Comparison of ENCODE assay signal across 9 cellular contexts in genomic region chr3:14431556-14431927, GRCh38. TPM values are rescaled to one million over a fixed set of nuclear protein-coding genes. Genes with fewer than 3 reads are reported as not detected.
DNase-seq lines count a peak whose midpoint lies in the region; ATAC-seq and TF ChIP-seq lines count a peak whose summit lies in the region.
"Had no signal": no experiment of that assay in that cellular context is flagged by ENCODE, and none has a peak within 500 bp of the region (broad histone marks: within the 10 kb centered on the region; RNA-seq: fewer than 3 reads in every experiment).

No MANE protein-coding gene starts in this region.

- H3K4me1 ChIP-seq in heart right ventricle = peaks cover 17 to 98% (median 65%) of the 10 kb centered on the region in 9 donors
- H3K4me1 ChIP-seq in thoracic aorta (ENCODE audit: control insufficient read depth in 1 of 2, low read depth in 2 of 2) = peaks cover 38 to 58% of the 10 kb centered on the region in 2 donors

- CTCF ChIA-PET in HEK293T (lab: Yijun Ruan, JAX) = interaction anchor here (1.0 to 1.7 kb wide), 2 partner anchors 26 to 37 kb away, joined by 3 to 6 read pairs; no protein-coding TSS in a partner anchor

- peak; percentile 31 for DNase-seq in stimulated activated CD4-positive, alpha-beta T cell treated with anti-CD3 and anti-CD28 coated beads, Interleukin-15, amount 100 ng/mL, for 24 hours
- no peak for DNase-seq in stimulated activated CD4-positive, alpha-beta T cell treated with anti-CD3 and anti-CD28 coated beads, Interleukin-4, amount 100 ng/mL, for 24 hours
- DNase-seq in T-helper 9 cell = peak; percentile 9
- no peak for DNase-seq in heart right ventricle
- no peak for DNase-seq in thoracic aorta (ENCODE audit: low spot score)
- DNase-seq in HEK293T (ENCODE audit: extremely low spot score) = no peak
- DNase-seq in hepatic stellate cell (ENCODE audit: low spot score) = no peak

- peaks cover 0 to 7% (median 0%) of the 10 kb centered on the region in 9 donors for H3K36me3 ChIP-seq in heart right ventricle
- no peaks in the 10 kb centered on the region for H3K36me3 ChIP-seq in thoracic aorta
- H3K36me3 ChIP-seq: cardiac muscle cell had no signal

- peak overlapping the region in 1 of 10 donors; percentile 29 for H3K4me3 ChIP-seq in heart right ventricle
- no peak overlapping the region for H3K4me3 ChIP-seq in thoracic aorta
- H3K4me3 ChIP-seq: cardiac muscle cell had no signal

- ATAC-seq in HG03039 (IDR thresholded peaks at IDR 0.05; ENCODE audit: unreplicated experiment) = peak; percentile 15
- no peak for ATAC-seq in heart right ventricle
- ATAC-seq in thoracic aorta (ENCODE audit: insufficient number of reproducible peaks, low FRiP score, low read depth) = no peak

- intact Hi-C loops in heart right ventricle (cut with DNase I) = no loop called here

- H3K9me3 ChIP-seq in heart right ventricle (no peaks in the 10 kb centered on the region), thoracic aorta (no peaks in the 10 kb centered on the region)

- peaks cover 0 to 18% (median 0%) of the 10 kb centered on the region in 7 donors for H3K27me3 ChIP-seq in heart right ventricle
- no peaks in the 10 kb centered on the region for H3K27me3 ChIP-seq in thoracic aorta (replicated peaks; ENCODE audit: insufficient read depth)
- H3K27me3 ChIP-seq: cardiac muscle cell had no signal

- TF ChIP-seq CTCF in heart right ventricle (IDR thresholded peaks at IDR 0.05) = no peak
- TF ChIP-seq CTCF in thoracic aorta (IDR thresholded peaks at IDR 0.05) = no peak

- H3K27ac ChIP-seq in heart right ventricle (peak overlapping the region in 8 of 10 donors; percentile 37 to 95 (median 72)), thoracic aorta (peak overlapping the region; percentile 20 to 77)
- H3K27ac ChIP-seq: cardiac muscle cell had no signal

- POLR2A ChIA-PET in HEK293T (lab: Yijun Ruan, JAX) = no interaction called here

- 67 to 78% methylated on average over 8 of the region's 8 CpGs for WGBS in heart right ventricle, 2 donors

TF ChIP-seq in HEK293T, 16 proteins besides CTCF, POLR2A, EP300 and RAD21:
- TF ChIP-seq L3MBTL2 (conservative IDR thresholded peaks at IDR 0.05) = no peak
- TF ChIP-seq HDGF (IDR thresholded peaks at IDR 0.05; ENCODE audit: borderline replicate concordance) = no peak
- no peak for TF ChIP-seq BHLHE40 (IDR thresholded peaks at IDR 0.05; ENCODE audit: borderline replicate concordance)
- no peak for TF ChIP-seq SP1 (IDR thresholded peaks at IDR 0.05)
- no peak for TF ChIP-seq SUZ12 (IDR thresholded peaks at IDR 0.05)
- no peak for TF ChIP-seq CTBP1 (IDR thresholded peaks at IDR 0.05; ENCODE audit: borderline replicate concordance)
- no peak for TF ChIP-seq FOXM1 (IDR thresholded peaks at IDR 0.05; ENCODE audit: borderline replicate concordance)
- no peak for TF ChIP-seq FOXK2 (IDR thresholded peaks at IDR 0.05)
- TF ChIP-seq NFRKB (IDR thresholded peaks at IDR 0.05) = no peak
- no peak for TF ChIP-seq LEF1 (IDR thresholded peaks at IDR 0.05; ENCODE audit: borderline replicate concordance)
- TF ChIP-seq ELF4 (IDR thresholded peaks at IDR 0.05) = no peak
- TF ChIP-seq FOXA1 (IDR thresholded peaks at IDR 0.05) = no peak
- TF ChIP-seq ARNT (IDR thresholded peaks at IDR 0.05) = no peak
- no peak for TF ChIP-seq ZNF384 (IDR thresholded peaks at IDR 0.05)
- no peak for TF ChIP-seq TARDBP (IDR thresholded peaks at IDR 0.05)
- no peak for TF ChIP-seq PKNOX1 (IDR thresholded peaks at IDR 0.05)
TF ChIP-seq in HEK293T: peak in this region for 0.

RNA-seq across cellular contexts. Expression of gene SLC6A6, which starts 29.1 kb away (rescaled TPM):
- total RNA-seq in heart right ventricle = 10 to 100 TPM; 11.4 to 68.7 (median 44.0) TPM
- polyA plus RNA-seq in heart right ventricle = 10 to 100 TPM in 1 of 2 donors, 1 to 10 TPM in 1; 7.7 to 55.4 TPM
- 10 to 100 TPM; 33.5 to 45.5 TPM for total RNA-seq in thoracic aorta

Comparison
In these comparisons a context has a peak if more than half of its experiments do, and no peak if none do; other contexts are left out.
1. DNase-seq: peak in stimulated activated CD4-positive, alpha-beta T cell treated with anti-CD3 and anti-CD28 coated beads, Interleukin-15, amount 100 ng/mL, for 24 hours (single experiment) and T-helper 9 cell (single experiment); none in stimulated activated CD4-positive, alpha-beta T cell treated with anti-CD3 and anti-CD28 coated beads, Interleukin-4, amount 100 ng/mL, for 24 hours (single experiment), heart right ventricle (0 of 2), thoracic aorta (single experiment), HEK293T (single experiment) and hepatic stellate cell (single experiment).